9 cellular contexts compared by ENCODE assay signal in genomic region chr20:51411867-51412266, GRCh38.
A peak's percentile ranks its signal among the peaks of the same experiment; 100 is the strongest.
DNase-seq lines count a peak whose midpoint lies in the region; ATAC-seq, FAIRE-seq and TF ChIP-seq lines count a peak whose summit lies in the region.
"Had no signal": no experiment of that assay in that cellular context is flagged by ENCODE, and none has a peak within 500 bp of the region (broad histone marks: within the 10 kb centered on the region; RNA-seq: fewer than 3 reads in every experiment).

No MANE protein-coding gene starts in this region.

- peaks cover 65% of the 10 kb centered on the region for H3K36me3 Mint-ChIP-seq in activated CD4-positive, alpha-beta T cell treated with anti-CD3 and anti-CD28 coated beads, Interleukin-2, amount 10 ng/mL, durations not matched to agents 24 days and 14 days (ENCODE audit: low read depth)
- H3K36me3 Mint-ChIP-seq in WTC11 (peaks cover 7% of the 10 kb centered on the region), immature natural killer cell (peaks cover 25 to 40% (median 30%) of the 10 kb centered on the region in 3 donors)

- CTCF ChIA-PET in WTC11 (lab: Charles Lee), result interaction anchor here (0.6 to 3.6 kb wide), 10 partner anchors 12 to 1233 kb away, joined by 3 to 24 read pairs (median 5); partner anchors contain the start of gene NFATC2

- no peak overlapping the region for H3K4me3 Mint-ChIP-seq in activated CD4-positive, alpha-beta T cell treated with anti-CD3 and anti-CD28 coated beads, Interleukin-2, amount 10 ng/mL, durations not matched to agents 24 days and 14 days
- H3K4me3 Mint-ChIP-seq in WTC11 (no peak overlapping the region), immature natural killer cell (peak overlapping the region in 4 of 5 donors; percentile 14 to 52 (median 44))
- no peak overlapping the region for H3K4me3 Mint-ChIP-seq in stimulated activated naive CD8-positive, alpha-beta T cell treated with anti-CD3 and anti-CD28 coated beads, Interleukin-15, amount 100 ng/mL, for 72 hours

- H3K27ac Mint-ChIP-seq in activated CD4-positive, alpha-beta T cell treated with anti-CD3 and anti-CD28 coated beads, Interleukin-2, amount 10 ng/mL, durations not matched to agents 24 days and 14 days, result peak overlapping the region; percentile 53
- H3K27ac Mint-ChIP-seq in WTC11, result no peak overlapping the region
- H3K27ac Mint-ChIP-seq in immature natural killer cell, result peak overlapping the region; percentile 55 to 99 (median 99)
- peak overlapping the region; percentile 27 to 57 for H3K27ac Mint-ChIP-seq in stimulated activated naive CD8-positive, alpha-beta T cell treated with anti-CD3 and anti-CD28 coated beads, Interleukin-15, amount 100 ng/mL, for 72 hours

- intact Hi-C loops in activated CD4-positive, alpha-beta T cell treated with anti-CD3 and anti-CD28 coated beads, Interleukin-2, amount 10 ng/mL, durations not matched to agents 24 days and 14 days (cut with micrococcal nuclease), result no loop called here

- peaks cover 51% of the 10 kb centered on the region for H3K4me1 Mint-ChIP-seq in activated CD4-positive, alpha-beta T cell treated with anti-CD3 and anti-CD28 coated beads, Interleukin-2, amount 10 ng/mL, durations not matched to agents 24 days and 14 days
- H3K4me1 Mint-ChIP-seq in WTC11, result peaks cover 15% of the 10 kb centered on the region
- H3K4me1 Mint-ChIP-seq in immature natural killer cell, result peaks cover 96 to 97% of the 10 kb centered on the region in 2 donors
- peaks cover 69% of the 10 kb centered on the region for H3K4me1 Mint-ChIP-seq in stimulated activated naive CD8-positive, alpha-beta T cell treated with anti-CD3 and anti-CD28 coated beads, Interleukin-15, amount 100 ng/mL, for 72 hours

- H3K27me3 Mint-ChIP-seq in activated CD4-positive, alpha-beta T cell treated with anti-CD3 and anti-CD28 coated beads, Interleukin-2, amount 10 ng/mL, durations not matched to agents 24 days and 14 days, result no peaks in the 10 kb centered on the region
- H3K27me3 Mint-ChIP-seq in WTC11 (ENCODE audit: low read depth) (peaks cover 3% of the 10 kb centered on the region; the same call in 1 of the 2 replicates), immature natural killer cell (ENCODE audit: low read depth in 3 of 3) (peaks cover 9 to 25% (median 24%) of the 10 kb centered on the region in 3 donors)
- no peaks in the 10 kb centered on the region for H3K27me3 Mint-ChIP-seq in stimulated activated naive CD8-positive, alpha-beta T cell treated with anti-CD3 and anti-CD28 coated beads, Interleukin-15, amount 100 ng/mL, for 72 hours

- POLR2A ChIA-PET in WTC11 (lab: Charles Lee), result no interaction called here

- no peak for TF ChIP-seq CTCF in WTC11 (IDR thresholded peaks at IDR 0.05)

- DNase-seq in activated CD4-positive, alpha-beta T cell treated with anti-CD3 and anti-CD28 coated beads, Interleukin-2, amount 10 ng/mL, durations not matched to agents 24 days and 14 days, result no peak
- no peak for DNase-seq in activated CD4-positive, alpha-beta T cell treated with anti-CD3 and anti-CD28 coated beads, Interleukin-2, amount 50 U/mL, for 4 hours
- DNase-seq in WTC11 (ENCODE audit: low spot score) (no peak), immature natural killer cell (no peak), urothelium cell line (ENCODE audit: low spot score) (no peak)
- DNase-seq in stimulated activated naive CD8-positive, alpha-beta T cell treated with anti-CD3 and anti-CD28 coated beads, Interleukin-15, amount 100 ng/mL, for 72 hours, result no peak
- DNase-seq: effector CD8-positive, alpha-beta T cell had no signal

- FAIRE-seq in urothelium cell line (lab: Jason Lieb, UNC), result no peak

- peaks cover 6% of the 10 kb centered on the region for H3K9me3 Mint-ChIP-seq in activated CD4-positive, alpha-beta T cell treated with anti-CD3 and anti-CD28 coated beads, Interleukin-2, amount 10 ng/mL, durations not matched to agents 24 days and 14 days
- H3K9me3 Mint-ChIP-seq in WTC11, result peaks cover 6% of the 10 kb centered on the region
- H3K9me3 Mint-ChIP-seq in immature natural killer cell, result no peaks in the 10 kb centered on the region
- H3K9me3 Mint-ChIP-seq in stimulated activated naive CD8-positive, alpha-beta T cell treated with anti-CD3 and anti-CD28 coated beads, Interleukin-15, amount 100 ng/mL, for 72 hours, result peaks cover 0 to 4% of the 10 kb centered on the region in 2 donors

- ATAC-seq in WTC11 (peak; percentile 41), HG03159 (IDR thresholded peaks at IDR 0.05; ENCODE audit: unreplicated experiment) (no peak), GM21423 (IDR thresholded peaks at IDR 0.05; ENCODE audit: unreplicated experiment) (no peak)
- ATAC-seq in stimulated activated naive CD8-positive, alpha-beta T cell treated with anti-CD3 and anti-CD28 coated beads, Interleukin-15, amount 100 ng/mL, for 72 hours, result no peak

TF ChIP-seq in WTC11, 78 proteins besides CTCF, POLR2A, EP300 and RAD21:
- no peak for TF ChIP-seq ESRRA (CRISPR knock-in tag; IDR thresholded peaks at IDR 0.05; ENCODE audit: borderline replicate concordance)
- no peak for TF ChIP-seq ZNF532 (CRISPR knock-in tag; IDR thresholded peaks at IDR 0.05; ENCODE audit: borderline replicate concordance)
- TF ChIP-seq, protein P1, sequence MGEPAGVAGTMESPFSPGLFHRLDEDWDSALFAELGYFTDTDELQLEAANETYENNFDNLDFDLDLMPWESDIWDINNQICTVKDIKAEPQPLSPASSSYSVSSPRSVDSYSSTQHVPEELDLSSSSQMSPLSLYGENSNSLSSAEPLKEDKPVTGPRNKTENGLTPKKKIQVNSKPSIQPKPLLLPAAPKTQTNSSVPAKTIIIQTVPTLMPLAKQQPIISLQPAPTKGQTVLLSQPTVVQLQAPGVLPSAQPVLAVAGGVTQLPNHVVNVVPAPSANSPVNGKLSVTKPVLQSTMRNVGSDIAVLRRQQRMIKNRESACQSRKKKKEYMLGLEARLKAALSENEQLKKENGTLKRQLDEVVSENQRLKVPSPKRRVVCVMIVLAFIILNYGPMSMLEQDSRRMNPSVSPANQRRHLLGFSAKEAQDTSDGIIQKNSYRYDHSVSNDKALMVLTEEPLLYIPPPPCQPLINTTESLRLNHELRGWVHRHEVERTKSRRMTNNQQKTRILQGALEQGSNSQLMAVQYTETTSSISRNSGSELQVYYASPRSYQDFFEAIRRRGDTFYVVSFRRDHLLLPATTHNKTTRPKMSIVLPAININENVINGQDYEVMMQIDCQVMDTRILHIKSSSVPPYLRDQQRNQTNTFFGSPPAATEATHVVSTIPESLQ (CRISPR knock-in tag; IDR thresholded peaks at IDR 0.05), result no peak
- TF ChIP-seq OVOL2 (CRISPR knock-in tag; IDR thresholded peaks at IDR 0.05; ENCODE audit: borderline replicate concordance), result no peak
- no peak for TF ChIP-seq ELF4 (CRISPR knock-in tag; IDR thresholded peaks at IDR 0.05; ENCODE audit: low read depth)
- TF ChIP-seq PRRX2 (CRISPR knock-in tag; IDR thresholded peaks at IDR 0.05), result no peak
- TF ChIP-seq, protein P2, sequence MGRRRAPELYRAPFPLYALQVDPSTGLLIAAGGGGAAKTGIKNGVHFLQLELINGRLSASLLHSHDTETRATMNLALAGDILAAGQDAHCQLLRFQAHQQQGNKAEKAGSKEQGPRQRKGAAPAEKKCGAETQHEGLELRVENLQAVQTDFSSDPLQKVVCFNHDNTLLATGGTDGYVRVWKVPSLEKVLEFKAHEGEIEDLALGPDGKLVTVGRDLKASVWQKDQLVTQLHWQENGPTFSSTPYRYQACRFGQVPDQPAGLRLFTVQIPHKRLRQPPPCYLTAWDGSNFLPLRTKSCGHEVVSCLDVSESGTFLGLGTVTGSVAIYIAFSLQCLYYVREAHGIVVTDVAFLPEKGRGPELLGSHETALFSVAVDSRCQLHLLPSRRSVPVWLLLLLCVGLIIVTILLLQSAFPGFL (CRISPR knock-in tag; IDR thresholded peaks at IDR 0.05; ENCODE audit: borderline replicate concordance), result no peak

Comparison
In these comparisons a context has a peak if more than half of its experiments do, and no peak if none do; other contexts are left out.
1. H3K4me3 Mint-ChIP-seq: peak in immature natural killer cell (4 of 5); none in activated CD4-positive, alpha-beta T cell treated with anti-CD3 and anti-CD28 coated beads, Interleukin-2, amount 10 ng/mL, durations not matched to agents 24 days and 14 days (single experiment), WTC11 (single experiment) and stimulated activated naive CD8-positive, alpha-beta T cell treated with anti-CD3 and anti-CD28 coated beads, Interleukin-15, amount 100 ng/mL, for 72 hours (0 of 2).